ENCODE assay signal across 1 cellular context in genomic region chr1:41878911-41879310, GRCh38.
TF ChIP-seq lines count a peak whose summit lies in the region.

No MANE protein-coding gene starts in this region.

TF ChIP-seq in H1, 55 proteins besides CTCF, POLR2A, EP300 and RAD21:
- TF ChIP-seq MAFK (IDR thresholded peaks at IDR 0.05; ENCODE audit: low read depth, low read length): no peak
- no peak for TF ChIP-seq SUZ12 (IDR thresholded peaks at IDR 0.05; ENCODE audit: low read length)
TF ChIP-seq in H1: peak in this region for 0.
